In genomic region chr2:236223675-236224074, GRCh38 we compare ENCODE assay signal across 32 cellular contexts. TPM values are rescaled to one million over a fixed set of nuclear protein-coding genes. Genes with fewer than 3 reads are reported as not detected.
"Had no signal": no experiment of that assay in that cellular context is flagged by ENCODE, and none has a peak within 500 bp of the region (broad histone marks: within the 10 kb centered on the region; RNA-seq: fewer than 3 reads in every experiment).

No MANE protein-coding gene starts in this region.

- H3K36me3 ChIP-seq: neural progenitor cell, ovary, spleen, stomach, thoracic aorta, thyroid gland, tibial nerve, upper lobe of left lung, vagina had no signal

- H3K27ac ChIP-seq: neural progenitor cell, ovary, parathyroid adenoma, psoas muscle, skin epidermis, spleen, stomach, thoracic aorta, thyroid gland, tibial nerve, upper lobe of left lung, vagina had no signal

- H3K9ac ChIP-seq: neural progenitor cell, parathyroid adenoma had no signal

- H3K4me1 ChIP-seq: neural progenitor cell, parathyroid adenoma, psoas muscle, spleen, stomach, thyroid gland, tibial nerve, upper lobe of left lung, vagina had no signal

- ATAC-seq: natural killer cell; psoas muscle; right cardiac atrium; sciatic nerve; stimulated activated effector memory CD8-positive, alpha-beta T cell treated with anti-CD3 and anti-CD28 coated beads, Interleukin-12 subunit alpha, Interleukin-12 subunit beta, amount 100 ng/mL, for 72 hours; stimulated activated naive B cell treated with anti-CD40 and anti-IgM and Interleukin-4, amounts not matched to agents 10 μg/mL and 1 μg/mL and 100 μg/mL, for 72 hours had no signal

- H2AFZ ChIP-seq: neural progenitor cell, parathyroid adenoma had no signal

- H3K9me3 ChIP-seq: ovary, thyroid gland had no signal

- H3K4me2 ChIP-seq: neural progenitor cell, smooth muscle cell had no signal

- DNase-seq: natural killer cell; occipital lobe; ovary; posterior cingulate gyrus; psoas muscle; right cardiac atrium; spleen; stimulated activated CD4-positive, alpha-beta T cell treated with anti-CD3 and anti-CD28 coated beads, Interleukin-12 subunit alpha, Interleukin-12 subunit beta, amount 100 ng/mL, for 4 hours; stimulated activated CD4-positive, alpha-beta T cell treated with anti-CD3 and anti-CD28 coated beads, Interleukin-1b, Interleukin-23, amount 100 ng/mL, for 48 hours; stimulated activated CD4-positive, alpha-beta T cell treated with anti-CD3 and anti-CD28 coated beads, Interleukin-4, amount 100 ng/mL, for 24 hours; stimulated activated naive B cell treated with anti-CD40 and anti-IgM and Interleukin-4, amounts not matched to agents 10 μg/mL and 1 μg/mL and 100 μg/mL, for 72 hours; stimulated activated naive CD4-positive, alpha-beta T cell treated with Interleukin-2 at 50 U/mL for 16 hours; stomach; thyroid gland; upper lobe of left lung had no signal

- H3K4me3 ChIP-seq: neural progenitor cell, ovary, psoas muscle, skin epidermis, smooth muscle cell, spleen, stomach, thoracic aorta, thyroid gland, tibial nerve, upper lobe of left lung, vagina had no signal

- H3K79me2 ChIP-seq: parathyroid adenoma had no signal

- H3K27me3 ChIP-seq: neural progenitor cell, ovary, thyroid gland, tibial nerve, upper lobe of left lung, vagina had no signal

- FAIRE-seq: urothelium cell line had no signal

RNA-seq across cellular contexts. Expression of gene ASB18, which starts 40.5 kb away (rescaled TPM):
- total RNA-seq: natural killer cell, osteoblast, ovary, progenitor cell of endocrine pancreas, renal cortical epithelial cell, sciatic nerve, smooth muscle cell, spleen, stomach, subcutaneous adipose tissue, temporal lobe, thoracic aorta, thyroid gland, tibial nerve, upper lobe of left lung, ureter, vagina had no signal
- polyA plus RNA-seq: neural cell, ovary, spleen, stomach had no signal

RNA-seq across cellular contexts. Expression of gene GBX2, which starts 55.5 kb away (rescaled TPM):
- total RNA-seq: natural killer cell, occipital lobe, osteoblast, ovary, progenitor cell of endocrine pancreas, psoas muscle, renal cortical epithelial cell, right cardiac atrium, sciatic nerve, smooth muscle cell, subcutaneous adipose tissue, temporal lobe, thoracic aorta, thyroid gland, tibial nerve, upper lobe of left lung, ureter, vagina had no signal
- polyA plus RNA-seq: ovary, psoas muscle, right cardiac atrium, smooth muscle cell, spleen, stomach had no signal
